In genomic region chr3:12632523-12632922, GRCh38 we compare ENCODE assay signal across 1 cellular context.
TF ChIP-seq lines count a peak whose summit lies in the region.

No MANE protein-coding gene starts in this region.

TF ChIP-seq in WTC11, 78 proteins besides CTCF, POLR2A, EP300 and RAD21:
- TF ChIP-seq NR2C2 (CRISPR knock-in tag; IDR thresholded peaks at IDR 0.05) (no peak), JAZF1 (CRISPR knock-in tag; IDR thresholded peaks at IDR 0.05) (no peak), ZNF263 (CRISPR knock-in tag; IDR thresholded peaks at IDR 0.05; ENCODE audit: low read depth) (no peak), NR1H2 (CRISPR knock-in tag; IDR thresholded peaks at IDR 0.05) (no peak), EMX1 (CRISPR knock-in tag; IDR thresholded peaks at IDR 0.05) (no peak), PRDM15 (CRISPR knock-in tag; IDR thresholded peaks at IDR 0.05) (no peak), SMAD4 (CRISPR knock-in tag; IDR thresholded peaks at IDR 0.05) (no peak), ZNF138 (CRISPR knock-in tag; conservative IDR thresholded peaks at IDR 0.05) (no peak), RORB (CRISPR knock-in tag; IDR thresholded peaks at IDR 0.05) (no peak), IRF2 (CRISPR knock-in tag; IDR thresholded peaks at IDR 0.05; ENCODE audit: borderline replicate concordance, low read depth) (no peak), SOX15 (CRISPR knock-in tag; IDR thresholded peaks at IDR 0.05) (no peak), TCF7 (CRISPR knock-in tag; IDR thresholded peaks at IDR 0.05; ENCODE audit: low read depth) (no peak)
- TF ChIP-seq, protein P1, sequence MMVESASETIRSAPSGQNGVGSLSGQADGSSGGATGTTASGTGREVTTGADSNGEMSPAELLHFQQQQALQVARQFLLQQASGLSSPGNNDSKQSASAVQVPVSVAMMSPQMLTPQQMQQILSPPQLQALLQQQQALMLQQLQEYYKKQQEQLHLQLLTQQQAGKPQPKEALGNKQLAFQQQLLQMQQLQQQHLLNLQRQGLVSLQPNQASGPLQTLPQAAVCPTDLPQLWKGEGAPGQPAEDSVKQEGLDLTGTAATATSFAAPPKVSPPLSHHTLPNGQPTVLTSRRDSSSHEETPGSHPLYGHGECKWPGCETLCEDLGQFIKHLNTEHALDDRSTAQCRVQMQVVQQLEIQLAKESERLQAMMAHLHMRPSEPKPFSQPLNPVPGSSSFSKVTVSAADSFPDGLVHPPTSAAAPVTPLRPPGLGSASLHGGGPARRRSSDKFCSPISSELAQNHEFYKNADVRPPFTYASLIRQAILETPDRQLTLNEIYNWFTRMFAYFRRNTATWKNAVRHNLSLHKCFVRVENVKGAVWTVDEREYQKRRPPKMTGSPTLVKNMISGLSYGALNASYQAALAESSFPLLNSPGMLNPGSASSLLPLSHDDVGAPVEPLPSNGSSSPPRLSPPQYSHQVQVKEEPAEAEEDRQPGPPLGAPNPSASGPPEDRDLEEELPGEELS (CRISPR knock-in tag; IDR thresholded peaks at IDR 0.05), result no peak
- TF ChIP-seq, protein P2, sequence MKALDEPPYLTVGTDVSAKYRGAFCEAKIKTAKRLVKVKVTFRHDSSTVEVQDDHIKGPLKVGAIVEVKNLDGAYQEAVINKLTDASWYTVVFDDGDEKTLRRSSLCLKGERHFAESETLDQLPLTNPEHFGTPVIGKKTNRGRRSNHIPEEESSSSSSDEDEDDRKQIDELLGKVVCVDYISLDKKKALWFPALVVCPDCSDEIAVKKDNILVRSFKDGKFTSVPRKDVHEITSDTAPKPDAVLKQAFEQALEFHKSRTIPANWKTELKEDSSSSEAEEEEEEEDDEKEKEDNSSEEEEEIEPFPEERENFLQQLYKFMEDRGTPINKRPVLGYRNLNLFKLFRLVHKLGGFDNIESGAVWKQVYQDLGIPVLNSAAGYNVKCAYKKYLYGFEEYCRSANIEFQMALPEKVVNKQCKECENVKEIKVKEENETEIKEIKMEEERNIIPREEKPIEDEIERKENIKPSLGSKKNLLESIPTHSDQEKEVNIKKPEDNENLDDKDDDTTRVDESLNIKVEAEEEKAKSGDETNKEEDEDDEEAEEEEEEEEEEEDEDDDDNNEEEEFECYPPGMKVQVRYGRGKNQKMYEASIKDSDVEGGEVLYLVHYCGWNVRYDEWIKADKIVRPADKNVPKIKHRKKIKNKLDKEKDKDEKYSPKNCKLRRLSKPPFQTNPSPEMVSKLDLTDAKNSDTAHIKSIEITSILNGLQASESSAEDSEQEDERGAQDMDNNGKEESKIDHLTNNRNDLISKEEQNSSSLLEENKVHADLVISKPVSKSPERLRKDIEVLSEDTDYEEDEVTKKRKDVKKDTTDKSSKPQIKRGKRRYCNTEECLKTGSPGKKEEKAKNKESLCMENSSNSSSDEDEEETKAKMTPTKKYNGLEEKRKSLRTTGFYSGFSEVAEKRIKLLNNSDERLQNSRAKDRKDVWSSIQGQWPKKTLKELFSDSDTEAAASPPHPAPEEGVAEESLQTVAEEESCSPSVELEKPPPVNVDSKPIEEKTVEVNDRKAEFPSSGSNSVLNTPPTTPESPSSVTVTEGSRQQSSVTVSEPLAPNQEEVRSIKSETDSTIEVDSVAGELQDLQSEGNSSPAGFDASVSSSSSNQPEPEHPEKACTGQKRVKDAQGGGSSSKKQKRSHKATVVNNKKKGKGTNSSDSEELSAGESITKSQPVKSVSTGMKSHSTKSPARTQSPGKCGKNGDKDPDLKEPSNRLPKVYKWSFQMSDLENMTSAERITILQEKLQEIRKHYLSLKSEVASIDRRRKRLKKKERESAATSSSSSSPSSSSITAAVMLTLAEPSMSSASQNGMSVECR (CRISPR knock-in tag; IDR thresholded peaks at IDR 0.05; ENCODE audit: borderline replicate concordance), result no peak
- TF ChIP-seq, protein P3, sequence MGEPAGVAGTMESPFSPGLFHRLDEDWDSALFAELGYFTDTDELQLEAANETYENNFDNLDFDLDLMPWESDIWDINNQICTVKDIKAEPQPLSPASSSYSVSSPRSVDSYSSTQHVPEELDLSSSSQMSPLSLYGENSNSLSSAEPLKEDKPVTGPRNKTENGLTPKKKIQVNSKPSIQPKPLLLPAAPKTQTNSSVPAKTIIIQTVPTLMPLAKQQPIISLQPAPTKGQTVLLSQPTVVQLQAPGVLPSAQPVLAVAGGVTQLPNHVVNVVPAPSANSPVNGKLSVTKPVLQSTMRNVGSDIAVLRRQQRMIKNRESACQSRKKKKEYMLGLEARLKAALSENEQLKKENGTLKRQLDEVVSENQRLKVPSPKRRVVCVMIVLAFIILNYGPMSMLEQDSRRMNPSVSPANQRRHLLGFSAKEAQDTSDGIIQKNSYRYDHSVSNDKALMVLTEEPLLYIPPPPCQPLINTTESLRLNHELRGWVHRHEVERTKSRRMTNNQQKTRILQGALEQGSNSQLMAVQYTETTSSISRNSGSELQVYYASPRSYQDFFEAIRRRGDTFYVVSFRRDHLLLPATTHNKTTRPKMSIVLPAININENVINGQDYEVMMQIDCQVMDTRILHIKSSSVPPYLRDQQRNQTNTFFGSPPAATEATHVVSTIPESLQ (CRISPR knock-in tag; IDR thresholded peaks at IDR 0.05), result no peak
- TF ChIP-seq, protein P4, sequence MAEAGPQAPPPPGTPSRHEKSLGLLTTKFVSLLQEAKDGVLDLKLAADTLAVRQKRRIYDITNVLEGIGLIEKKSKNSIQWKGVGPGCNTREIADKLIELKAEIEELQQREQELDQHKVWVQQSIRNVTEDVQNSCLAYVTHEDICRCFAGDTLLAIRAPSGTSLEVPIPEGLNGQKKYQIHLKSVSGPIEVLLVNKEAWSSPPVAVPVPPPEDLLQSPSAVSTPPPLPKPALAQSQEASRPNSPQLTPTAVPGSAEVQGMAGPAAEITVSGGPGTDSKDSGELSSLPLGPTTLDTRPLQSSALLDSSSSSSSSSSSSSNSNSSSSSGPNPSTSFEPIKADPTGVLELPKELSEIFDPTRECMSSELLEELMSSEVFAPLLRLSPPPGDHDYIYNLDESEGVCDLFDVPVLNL (CRISPR knock-in tag; IDR thresholded peaks at IDR 0.05; ENCODE audit: borderline replicate concordance, low read depth), result no peak
